In genomic region chr11:69950120-69950519, GRCh38 we compare ENCODE assay signal across 8 cellular contexts.
A peak's percentile ranks its signal among the peaks of the same experiment; 100 is the strongest.
DNase-seq lines count a peak whose midpoint lies in the region; ATAC-seq and TF ChIP-seq lines count a peak whose summit lies in the region.

No MANE protein-coding gene starts in this region.

- H3K4me1 Mint-ChIP-seq in activated CD4-positive, alpha-beta T cell treated with anti-CD3 and anti-CD28 coated beads for 36 hours, result no peaks in the 10 kb centered on the region

- H3K4me3 ChIP-seq in retinal pigment epithelial cell (ENCODE audit: low read length), result no peak overlapping the region

- H3K36me3 Mint-ChIP-seq in activated CD4-positive, alpha-beta T cell treated with anti-CD3 and anti-CD28 coated beads for 36 hours (ENCODE audit: low read depth), result no peaks in the 10 kb centered on the region

- peak; percentile 50 for TF ChIP-seq CTCF in retinal pigment epithelial cell (conservative IDR thresholded peaks at IDR 0.05; ENCODE audit: low read depth, low read length)

- H3K4me3 Mint-ChIP-seq in activated CD4-positive, alpha-beta T cell treated with anti-CD3 and anti-CD28 coated beads for 36 hours, result no peak overlapping the region

- POLR2A ChIA-PET in activated CD4-positive, alpha-beta T cell treated with anti-CD3 and anti-CD28 coated beads for 36 hours (lab: Charles Lee), result no interaction called here

- intact Hi-C loops in activated CD4-positive, alpha-beta T cell treated with anti-CD3 and anti-CD28 coated beads for 36 hours (cut with DNase I, micrococcal nuclease), result loop anchor here in 1 of 2 experiments (1.0 kb wide), 1 partner anchor 241 kb away; no protein-coding TSS in a partner anchor

- DNase-seq in activated CD4-positive, alpha-beta T cell treated with anti-CD3 and anti-CD28 coated beads for 36 hours, result peak; percentile 69
- no peak for DNase-seq in activated CD4-positive, alpha-beta T cell treated with anti-CD3 and anti-CD28 coated beads, Interleukin-2, amount 50 U/mL, for 1 hour
- DNase-seq in NAMALWA (ENCODE audit: low spot score), result peak; percentile 63
- peak; percentile 38 for DNase-seq in dermis blood vessel endothelial cell
- DNase-seq in retinal pigment epithelial cell (ENCODE audit: low read depth), result no peak

- peak; percentile 52 for ATAC-seq in activated CD4-positive, alpha-beta T cell treated with anti-CD3 and anti-CD28 coated beads for 36 hours
- no peak for ATAC-seq in GM18907 (IDR thresholded peaks at IDR 0.05; ENCODE audit: unreplicated experiment)
- ATAC-seq in HG02973 (IDR thresholded peaks at IDR 0.05; ENCODE audit: unreplicated experiment), result no peak
- no peak for ATAC-seq in GM18867 (IDR thresholded peaks at IDR 0.05; ENCODE audit: unreplicated experiment)

- H3K27ac Mint-ChIP-seq in activated CD4-positive, alpha-beta T cell treated with anti-CD3 and anti-CD28 coated beads for 36 hours, result no peak overlapping the region

- H3K27me3 Mint-ChIP-seq in activated CD4-positive, alpha-beta T cell treated with anti-CD3 and anti-CD28 coated beads for 36 hours, result peaks cover 2% of the 10 kb centered on the region

- CTCF ChIA-PET in activated CD4-positive, alpha-beta T cell treated with anti-CD3 and anti-CD28 coated beads for 36 hours (lab: Charles Lee), result interaction anchor here (0.6 kb wide), 2 partner anchors 36 to 647 kb away, joined by 3 read pairs; no protein-coding TSS in a partner anchor

- no peaks in the 10 kb centered on the region for H3K9me3 Mint-ChIP-seq in activated CD4-positive, alpha-beta T cell treated with anti-CD3 and anti-CD28 coated beads for 36 hours (ENCODE audit: low read depth)

Comparison
In these comparisons a context has a peak if more than half of its experiments do, and no peak if none do; other contexts are left out.
1. DNase-seq: peak in activated CD4-positive, alpha-beta T cell treated with anti-CD3 and anti-CD28 coated beads for 36 hours (single experiment), NAMALWA (single experiment) and dermis blood vessel endothelial cell (single experiment); none in activated CD4-positive, alpha-beta T cell treated with anti-CD3 and anti-CD28 coated beads, Interleukin-2, amount 50 U/mL, for 1 hour (single experiment) and retinal pigment epithelial cell (single experiment).